2 cellular contexts compared by ENCODE assay signal in the genomic region with DNA sequence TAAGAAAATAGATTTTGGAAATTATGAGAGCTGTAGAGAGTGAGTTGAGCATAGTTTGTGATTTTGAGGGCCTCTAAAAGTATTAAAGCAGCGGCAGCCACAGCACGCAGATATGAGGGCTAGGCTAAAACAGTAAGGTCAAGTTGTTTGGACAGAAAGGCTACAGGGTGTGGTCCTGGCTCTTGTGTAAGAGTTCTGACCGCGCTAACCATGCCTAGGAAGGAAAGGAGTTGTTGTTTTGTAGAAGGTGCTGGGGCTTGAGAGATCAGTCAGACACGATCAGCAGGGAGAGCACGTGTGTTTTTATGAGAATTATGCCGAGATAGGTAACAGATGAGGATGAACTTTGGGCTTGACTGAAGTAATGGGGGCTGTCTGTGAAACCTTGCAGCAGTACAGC. TPM values are rescaled to one million over a fixed set of nuclear protein-coding genes. Genes with fewer than 3 reads are reported as not detected.
"Had no signal": no experiment of that assay in that cellular context is flagged by ENCODE, and none has a peak within 500 bp of the region (broad histone marks: within the 10 kb centered on the region; RNA-seq: fewer than 3 reads in every experiment).

No MANE protein-coding gene starts in this region.

RNA-seq across cellular contexts. Expression of a gene that starts 29.3 kb away (rescaled TPM):
- total RNA-seq: fibroblast of villous mesenchyme, osteoblast had no signal
